In the genomic region with DNA sequence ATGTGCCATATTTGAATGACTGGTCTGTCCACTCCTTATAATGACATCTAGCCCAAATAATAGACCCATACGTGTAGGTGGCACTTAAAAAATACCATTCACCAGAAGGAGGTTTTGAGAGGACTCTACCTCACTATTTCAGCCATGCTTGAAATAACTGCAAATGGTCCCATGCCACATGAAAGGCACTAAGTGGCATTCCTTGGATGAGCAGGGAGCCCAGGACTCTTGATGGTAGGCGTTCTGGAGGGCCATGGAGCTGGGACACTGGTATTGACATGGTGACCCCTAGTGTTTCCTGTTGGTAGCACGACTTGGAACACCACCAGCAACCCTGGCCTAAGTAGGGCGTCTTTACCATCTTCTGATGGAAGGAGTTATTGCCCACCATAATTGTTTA, we compare ENCODE assay signal across 9 cellular contexts.
DNase-seq lines count a peak whose midpoint lies in the region; ATAC-seq and TF ChIP-seq lines count a peak whose summit lies in the region.
"Had no signal": no experiment of that assay in that cellular context is flagged by ENCODE, and none has a peak within 500 bp of the region (broad histone marks: within the 10 kb centered on the region; RNA-seq: fewer than 3 reads in every experiment).

No MANE protein-coding gene starts in this region.

- POLR2A ChIA-PET in OCI-LY7 (lab: Charles Lee): no interaction called here

- no peaks in the 10 kb centered on the region for H3K9me3 ChIP-seq in OCI-LY7 (ENCODE audit: low read length)
- no peaks in the 10 kb centered on the region for H3K9me3 ChIP-seq in thyroid gland

- no peak overlapping the region for H3K27ac ChIP-seq in OCI-LY7 (ENCODE audit: low read depth, low read length, poor library complexity, severe bottlenecking)
- no peak overlapping the region for H3K27ac ChIP-seq in thyroid gland

- TF ChIP-seq CTCF in OCI-LY7 (conservative IDR thresholded peaks at IDR 0.05; ENCODE audit: low read length) (peak; percentile 80), thyroid gland (IDR thresholded peaks at IDR 0.05) (peak in 5 of 6 experiments; percentile 28 to 59 (median 53))

- TF ChIP-seq POLR2A in thyroid gland (IDR thresholded peaks at IDR 0.05): no peak

- no peak overlapping the region for H3K4me3 ChIP-seq in OCI-LY7 (ENCODE audit: low read depth, low read length, poor library complexity, severe bottlenecking)
- H3K4me3 ChIP-seq in thyroid gland (replicated peaks in 1 of 3): no peak overlapping the region

- no peaks in the 10 kb centered on the region for H3K9me2 ChIP-seq in OCI-LY7 (ENCODE audit: insufficient read depth, low read length)

- intact Hi-C loops in OCI-LY7 (cut with micrococcal nuclease; ENCODE audit: unreplicated experiment) (loop anchor here (2.0 to 5.0 kb wide), 2 partner anchors 364 to 696 kb away; no protein-coding TSS in a partner anchor), thyroid gland (cut with DNase I) (loop anchor here (10.0 kb wide), 1 partner anchor 362 kb away; no protein-coding TSS in a partner anchor)

- no peaks in the 10 kb centered on the region for H4K20me1 ChIP-seq in OCI-LY7 (ENCODE audit: insufficient read depth, low read length)

- H3K36me3 ChIP-seq in OCI-LY7 (ENCODE audit: insufficient read depth, low read length) (no peaks in the 10 kb centered on the region), thyroid gland (no peaks in the 10 kb centered on the region)

- H3K4me1 ChIP-seq in OCI-LY7 (ENCODE audit: insufficient read depth, low read length, poor library complexity, severe bottlenecking) (no peaks in the 10 kb centered on the region), thyroid gland (peaks cover 0 to 7% of the 10 kb centered on the region in 2 donors)

- no TSS peak for BruUV-seq in OCI-LY7 (replicated peaks; lab: Mats Ljungman, UMichigan)

- no peak overlapping the region for H2AFZ ChIP-seq in OCI-LY7 (ENCODE audit: low read length)

- no peak overlapping the region for H3K4me2 ChIP-seq in OCI-LY7 (ENCODE audit: low read length)

- H3K27me3 ChIP-seq in thyroid gland: no peaks in the 10 kb centered on the region

- CTCF ChIA-PET in OCI-LY7 (lab: Charles Lee; ENCODE audit: unreplicated experiment): no interaction called here

- no peaks in the 10 kb centered on the region for H3K79me2 ChIP-seq in OCI-LY7 (ENCODE audit: insufficient read depth, low read depth, low read length)

- WGBS in thyroid gland, 2 donors: 25 to 39% methylated on average over 4 of the region's 4 CpGs

- ATAC-seq in GM19043 (IDR thresholded peaks at IDR 0.05; ENCODE audit: low read depth, unreplicated experiment) (peak; percentile 88), HG03460 (IDR thresholded peaks at IDR 0.05; ENCODE audit: unreplicated experiment) (peak; percentile 79)
- ATAC-seq: T-cell had no signal

- DNase-seq in COLO829 (ENCODE audit: low spot score) (peak; percentile 81), OCI-LY7 (ENCODE audit: low spot score) (peak; percentile 31), cerebellar cortex (ENCODE audit: low spot score) (peak; percentile 59), kidney tubule cell (ENCODE audit: low spot score) (peak; percentile 70), thyroid gland (peak; percentile 65 to 71), activated gamma-delta T cell treated with Interleukin-2 at 50 U/mL for 16 hours (no peak)
